Comparison of ENCODE assay signal across 23 cellular contexts in genomic region chr5:83197326-83197725, GRCh38.
A peak's percentile ranks its signal among the peaks of the same experiment; 100 is the strongest.
DNase-seq lines count a peak whose midpoint lies in the region; ATAC-seq, FAIRE-seq and TF ChIP-seq lines count a peak whose summit lies in the region.
"Had no signal": no experiment of that assay in that cellular context is flagged by ENCODE, and none has a peak within 500 bp of the region (broad histone marks: within the 10 kb centered on the region; RNA-seq: fewer than 3 reads in every experiment).

No MANE protein-coding gene starts in this region.

- no peak for TF ChIP-seq CTCF in nephron progenitor cell (IDR thresholded peaks at IDR 0.05)

- FAIRE-seq in frontal cortex (lab: Jason Lieb, UNC), result no peak

- H3K9me3 Mint-ChIP-seq in nephron progenitor cell, result no peaks in the 10 kb centered on the region
- H3K9me3 Mint-ChIP-seq: natural killer cell, T-cell had no signal

- H3K4me3 Mint-ChIP-seq in nephron progenitor cell, result no peak overlapping the region
- H3K4me3 Mint-ChIP-seq: natural killer cell, T-cell had no signal

- H3K27me3 Mint-ChIP-seq in nephron progenitor cell (ENCODE audit: low read depth, poor library complexity), result no peaks in the 10 kb centered on the region
- H3K27me3 Mint-ChIP-seq: T-cell had no signal

- no peaks in the 10 kb centered on the region for H3K36me3 Mint-ChIP-seq in nephron progenitor cell (ENCODE audit: low read depth)
- H3K36me3 Mint-ChIP-seq: natural killer cell had no signal

- DNase-seq in DMS153 (lab: John Stamatoyannopoulos, UW), result peak; percentile 46
- DNase-seq in DMS153 treated with DMSO at 0.1 percent for 48 hours (lab: John Stamatoyannopoulos, UW; ENCODE audit: unreplicated experiment), result no peak
- peak; percentile 5 to 67 for DNase-seq in NCI-H1930 (lab: John Stamatoyannopoulos, UW)
- peak; percentile 90 for DNase-seq in NCI-H748 treated with DMSO at 0.1 percent for 48 hours (lab: John Stamatoyannopoulos, UW)
- DNase-seq in nephron progenitor cell, result no peak
- DNase-seq in frontal cortex (ENCODE audit: low spot score in 2 of 2), result no peak
- DNase-seq in COLO829 (ENCODE audit: low spot score), result no peak
- DNase-seq: activated CD4-positive, alpha-beta T cell treated with anti-CD3 and anti-CD28 coated beads, Interleukin-2, amount 50 U/mL, for 1 hour; activated CD8-positive, alpha-beta memory T cell treated with anti-CD3 and anti-CD28 coated beads, Interleukin-2, amount 50 U/mL, for 48 hours; activated gamma-delta T cell treated with Interleukin-2 at 50 U/mL for 16 hours; BE2C; foreskin keratinocyte; GOT3; kidney glomerular epithelial cell; mesenchymal stem cell; natural killer cell; NCI-H1694 treated with DMSO at 0.1 percent for 48 hours; small intestine; stimulated activated CD4-positive, alpha-beta T cell treated with anti-CD3 and anti-CD28 coated beads, Interleukin-2, amount 100 ng/mL, for 48 hours; stomach; T-cell; trophoblast cell had no signal

- H3K4me1 Mint-ChIP-seq in nephron progenitor cell, result no peaks in the 10 kb centered on the region
- H3K4me1 Mint-ChIP-seq: natural killer cell, T-cell had no signal

- ATAC-seq in GM18909 (IDR thresholded peaks at IDR 0.05; ENCODE audit: poor library complexity, unreplicated experiment), result no peak
- ATAC-seq: foreskin keratinocyte, natural killer cell, T-cell had no signal

- H3K27ac Mint-ChIP-seq in nephron progenitor cell, result peak overlapping the region; percentile 20
- H3K27ac Mint-ChIP-seq: natural killer cell, T-cell had no signal

Comparison
In these comparisons a context has a peak if more than half of its experiments do, and no peak if none do; other contexts are left out.
1. DNase-seq: peak in DMS153 (single experiment), NCI-H1930 (2 of 2) and NCI-H748 treated with DMSO at 0.1 percent for 48 hours (single experiment); none in DMS153 treated with DMSO at 0.1 percent for 48 hours (single experiment), nephron progenitor cell (single experiment), frontal cortex (0 of 2) and COLO829 (single experiment).